ENCODE assay signal across 27 cellular contexts in genomic region chr15:66172339-66172980, GRCh38.
DNase-seq lines count a peak whose midpoint lies in the region; ATAC-seq and TF ChIP-seq lines count a peak whose summit lies in the region.
"Had no signal": no experiment of that assay in that cellular context is flagged by ENCODE, and none has a peak within 500 bp of the region (broad histone marks: within the 10 kb centered on the region; RNA-seq: fewer than 3 reads in every experiment).

No MANE protein-coding gene starts in this region.

- no peaks in the 10 kb centered on the region for H3K27me3 ChIP-seq in SU-DHL-6 (ENCODE audit: low read length)
- H3K27me3 ChIP-seq: ascending aorta, cardiac muscle cell had no signal

- H3K79me2 ChIP-seq in SU-DHL-6 (ENCODE audit: insufficient read depth, low read length): no peaks in the 10 kb centered on the region

- H3K27ac ChIP-seq in SU-DHL-6 (ENCODE audit: low read depth, low read length): peak overlapping the region; percentile 97
- H3K27ac ChIP-seq: ascending aorta, cardiac muscle cell, esophagus muscularis mucosa, foreskin keratinocyte, heart right ventricle, left lung, neutrophil, prostate gland, sigmoid colon had no signal

- no peaks in the 10 kb centered on the region for H4K20me1 ChIP-seq in SU-DHL-6 (ENCODE audit: low read depth, low read length)

- H2AFZ ChIP-seq in SU-DHL-6 (ENCODE audit: low read depth, low read length, severe bottlenecking): no peak overlapping the region

- H3K9me2 ChIP-seq in SU-DHL-6 (replicated peaks; ENCODE audit: insufficient read depth, low read length): no peaks in the 10 kb centered on the region

- ATAC-seq in HG02642 (IDR thresholded peaks at IDR 0.05; ENCODE audit: poor library complexity, unreplicated experiment) (no peak), GM21786 (IDR thresholded peaks at IDR 0.05; ENCODE audit: unreplicated experiment) (no peak), HG02571 (IDR thresholded peaks at IDR 0.05; ENCODE audit: unreplicated experiment) (no peak)
- ATAC-seq: foreskin keratinocyte, heart right ventricle, left lung had no signal

- peaks cover 20% of the 10 kb centered on the region for H3F3A ChIP-seq in SU-DHL-6 (ENCODE audit: insufficient read depth)

- H3K4me3 ChIP-seq in SU-DHL-6 (ENCODE audit: insufficient read depth, low read length, poor library complexity, severe bottlenecking): no peak overlapping the region
- H3K4me3 ChIP-seq: ascending aorta, cardiac muscle cell, esophagus muscularis mucosa, heart right ventricle, left lung, prostate gland, sigmoid colon had no signal

- H3K4me2 ChIP-seq in SU-DHL-6 (ENCODE audit: low read depth, low read length, poor library complexity, severe bottlenecking): no peak overlapping the region

- TF ChIP-seq CTCF in SU-DHL-6 (IDR thresholded peaks at IDR 0.05; ENCODE audit: insufficient read depth, low read length, poor library complexity, severe bottlenecking): no peak

- DNase-seq in NCI-H2171 (lab: John Stamatoyannopoulos, UW) (peak; percentile 36), iPS-NIHi11 (ENCODE audit: low spot score) (peak; percentile 64), hippocampal formation (lab: John Stamatoyannopoulos, UW) (no peak)
- DNase-seq: activated naive CD8-positive, alpha-beta T cell treated with anti-CD3 and anti-CD28 coated beads for 36 hours; activated T-cell treated with anti-CD3 and anti-CD28 coated beads for 4 hours; foreskin keratinocyte; heart right ventricle; KG1; left lung; mesendoderm; MM.1S; NCI-H1417 treated with DMSO at 0.1 percent for 48 hours; NCI-H2107; NCI-H510A treated with DMSO at 0.1 percent for 48 hours; RPMI8226; sigmoid colon; stimulated activated CD4-positive, alpha-beta T cell treated with anti-CD3 and anti-CD28 coated beads, Interleukin-15, amount 100 ng/mL, for 24 hours; stimulated activated naive CD4-positive, alpha-beta T cell treated with Interleukin-2 at 50 U/mL for 16 hours had no signal

- H3K9me3 ChIP-seq in SU-DHL-6 (ENCODE audit: insufficient read depth, low read length): no peaks in the 10 kb centered on the region
- H3K9me3 ChIP-seq: ascending aorta, esophagus muscularis mucosa, heart right ventricle, left lung, neutrophil, prostate gland, sigmoid colon had no signal

- no peak overlapping the region for H3K9ac ChIP-seq in SU-DHL-6 (ENCODE audit: low read length)

- no peaks in the 10 kb centered on the region for H3K36me3 ChIP-seq in SU-DHL-6 (ENCODE audit: low read length)
- H3K36me3 ChIP-seq: ascending aorta, cardiac muscle cell, esophagus muscularis mucosa, heart right ventricle, left lung, neutrophil, prostate gland, sigmoid colon had no signal

Comparison
In these comparisons a context has a peak if more than half of its experiments do, and no peak if none do; other contexts are left out.
1. DNase-seq: peak in NCI-H2171 (single experiment) and iPS-NIHi11 (single experiment); none in hippocampal formation (0 of 2).